22 cellular contexts compared by ENCODE assay signal in genomic region chr15:74449643-74450205, GRCh38.
"Had no signal": no experiment of that assay in that cellular context is flagged by ENCODE, and none has a peak within 500 bp of the region (broad histone marks: within the 10 kb centered on the region; RNA-seq: fewer than 3 reads in every experiment).

No MANE protein-coding gene starts in this region.

- H3K9me3 Mint-ChIP-seq: activated naive CD4-positive, alpha-beta T cell treated with anti-CD3 and anti-CD28 coated beads, Interleukin-2, amount 10 ng/mL, durations not matched to agents 7 days and 5 days; activated naive CD8-positive, alpha-beta T cell treated with anti-CD3 and anti-CD28 coated beads, Interleukin-2, amount 10 ng/mL, durations not matched to agents 7 days and 5 days; T-helper 2 cell treated with Interferon-gamma antibody and Interleukin-4, amounts not matched to agents 5 μg/mL and 100 μg/mL, for 36 hours had no signal

- H3K9me3 ChIP-seq: colonic mucosa, thoracic aorta had no signal

- ATAC-seq: activated CD4-positive, alpha-beta T cell treated with anti-CD3 and anti-CD28 coated beads for 36 hours; activated CD8-positive, alpha-beta memory T cell treated with anti-CD3 and anti-CD28 coated beads, Interleukin-2, amount 10 ng/mL, durations not matched to agents 7 days and 5 days; activated CD8-positive, alpha-beta T cell treated with anti-CD3 and anti-CD28 coated beads, Interleukin-2, amount 10 ng/mL, durations not matched to agents 7 days and 5 days; left colon; right cardiac atrium had no signal

- H3K4me3 Mint-ChIP-seq: activated CD4-positive, alpha-beta T cell treated with anti-CD3 and anti-CD28 coated beads for 36 hours; activated CD8-positive, alpha-beta memory T cell treated with anti-CD3 and anti-CD28 coated beads, Interleukin-2, amount 10 ng/mL, durations not matched to agents 7 days and 5 days; activated CD8-positive, alpha-beta T cell treated with anti-CD3 and anti-CD28 coated beads, Interleukin-2, amount 10 ng/mL, durations not matched to agents 7 days and 5 days; activated naive CD4-positive, alpha-beta T cell treated with anti-CD3 and anti-CD28 coated beads, Interleukin-2, amount 10 ng/mL, durations not matched to agents 7 days and 5 days; activated naive CD8-positive, alpha-beta T cell treated with anti-CD3 and anti-CD28 coated beads, Interleukin-2, amount 10 ng/mL, durations not matched to agents 7 days and 5 days; T-helper 2 cell treated with Interferon-gamma antibody and Interleukin-4, amounts not matched to agents 5 μg/mL and 100 μg/mL, for 36 hours had no signal

- H3K27me3 ChIP-seq: brain microvascular endothelial cell, colonic mucosa had no signal

- H3K27ac ChIP-seq: brain microvascular endothelial cell, colonic mucosa, parathyroid adenoma, thoracic aorta had no signal

- H2AFZ ChIP-seq: parathyroid adenoma had no signal

- H3K4me3 ChIP-seq: colonic mucosa, thoracic aorta had no signal

- H3K27me3 Mint-ChIP-seq: activated CD4-positive, alpha-beta T cell treated with anti-CD3 and anti-CD28 coated beads for 36 hours; activated CD8-positive, alpha-beta memory T cell treated with anti-CD3 and anti-CD28 coated beads, Interleukin-2, amount 10 ng/mL, durations not matched to agents 7 days and 5 days; activated naive CD4-positive, alpha-beta T cell treated with anti-CD3 and anti-CD28 coated beads, Interleukin-2, amount 10 ng/mL, durations not matched to agents 7 days and 5 days; activated naive CD8-positive, alpha-beta T cell treated with anti-CD3 and anti-CD28 coated beads, Interleukin-2, amount 10 ng/mL, durations not matched to agents 7 days and 5 days had no signal

- H3K79me2 ChIP-seq: parathyroid adenoma had no signal

- H3K4me1 ChIP-seq: colonic mucosa, parathyroid adenoma had no signal

- H3K27ac Mint-ChIP-seq: activated CD4-positive, alpha-beta T cell treated with anti-CD3 and anti-CD28 coated beads for 36 hours; activated CD8-positive, alpha-beta memory T cell treated with anti-CD3 and anti-CD28 coated beads, Interleukin-2, amount 10 ng/mL, durations not matched to agents 7 days and 5 days; activated CD8-positive, alpha-beta T cell treated with anti-CD3 and anti-CD28 coated beads, Interleukin-2, amount 10 ng/mL, durations not matched to agents 7 days and 5 days; activated naive CD4-positive, alpha-beta T cell treated with anti-CD3 and anti-CD28 coated beads, Interleukin-2, amount 10 ng/mL, durations not matched to agents 7 days and 5 days; activated naive CD8-positive, alpha-beta T cell treated with anti-CD3 and anti-CD28 coated beads, Interleukin-2, amount 10 ng/mL, durations not matched to agents 7 days and 5 days; T-helper 2 cell treated with Interferon-gamma antibody and Interleukin-4, amounts not matched to agents 5 μg/mL and 100 μg/mL, for 36 hours had no signal

- DNase-seq: activated CD4-positive, alpha-beta T cell treated with anti-CD3 and anti-CD28 coated beads for 36 hours; activated CD4-positive, CD25-positive, alpha-beta regulatory T cell; activated CD8-positive, alpha-beta memory T cell treated with anti-CD3 and anti-CD28 coated beads, Interleukin-2, amount 10 ng/mL, durations not matched to agents 7 days and 5 days; activated CD8-positive, alpha-beta T cell treated with anti-CD3 and anti-CD28 coated beads, Interleukin-2, amount 10 ng/mL, durations not matched to agents 7 days and 5 days; activated gamma-delta T cell; activated naive CD4-positive, alpha-beta T cell treated with anti-CD3 and anti-CD28 coated beads, Interleukin-2, amount 10 ng/mL, durations not matched to agents 7 days and 5 days; activated naive CD8-positive, alpha-beta T cell treated with anti-CD3 and anti-CD28 coated beads, Interleukin-2, amount 10 ng/mL, durations not matched to agents 7 days and 5 days; activated T-cell treated with anti-CD3 and anti-CD28 coated beads, Interleukin-2, amount 50 U/mL, for 48 hours; brain microvascular endothelial cell; colonic mucosa; effector memory CD4-positive, alpha-beta T cell; glutamatergic neuron; kidney; left colon; mammary epithelial cell; right cardiac atrium; stimulated activated CD4-positive, alpha-beta T cell treated with anti-CD3 and anti-CD28 coated beads, Interleukin-2, amount 100 ng/mL, for 48 hours; stimulated activated naive CD4-positive, alpha-beta T cell treated with Interleukin-2 at 50 U/mL for 16 hours; T-helper 1 cell had no signal
